ENCODE assay signal across 8 cellular contexts in genomic region chr17:75941442-75941819, GRCh38. TPM values are rescaled to one million over a fixed set of nuclear protein-coding genes. Genes with fewer than 3 reads are reported as not detected.
A peak's percentile ranks its signal among the peaks of the same experiment; 100 is the strongest.
DNase-seq lines count a peak whose midpoint lies in the region; ATAC-seq and TF ChIP-seq lines count a peak whose summit lies in the region.

No MANE protein-coding gene starts in this region.

- H3K9me2 ChIP-seq in PC-3 (replicated peaks; ENCODE audit: low read length), result no peaks in the 10 kb centered on the region

- no peaks in the 10 kb centered on the region for H3F3A ChIP-seq in PC-3 (ENCODE audit: low read length, unreplicated experiment)

- no peak for DNase-seq in Calu3
- no peak for DNase-seq in PC-3
- no peak for DNase-seq in epithelial cell of esophagus (ENCODE audit: low read depth)
- no peak for DNase-seq in NCI-H187 treated with DMSO at 0.1 percent for 48 hours (lab: John Stamatoyannopoulos, UW)
- DNase-seq in epidermal melanocyte (ENCODE audit: insufficient read length, low spot score), result no peak

- H2AFZ ChIP-seq in PC-3 (ENCODE audit: low read length) (peak overlapping the region; percentile 65), parathyroid adenoma (peak overlapping the region; percentile 99)

- H3K4me2 ChIP-seq in PC-3 (ENCODE audit: low read length), result peak overlapping the region; percentile 94
- peak overlapping the region; percentile 63 for H3K4me2 ChIP-seq in parathyroid adenoma (ENCODE audit: low read length)

- H3K9me3 Mint-ChIP-seq in Calu3 (ENCODE audit: low read depth, unreplicated experiment), result no peaks in the 10 kb centered on the region

- peak overlapping the region; percentile 88 for H3K4me3 ChIP-seq in PC-3 (ENCODE audit: low read length)
- peak overlapping the region; percentile 35 for H3K4me3 ChIP-seq in epithelial cell of esophagus (ENCODE audit: low read length)
- H3K4me3 ChIP-seq in parathyroid adenoma (ENCODE audit: low read depth, low read length), result peak overlapping the region; percentile 17

- no peaks in the 10 kb centered on the region for H4K20me1 ChIP-seq in PC-3 (ENCODE audit: low read length)

- H3K9ac ChIP-seq in PC-3 (ENCODE audit: low read length) (peak overlapping the region; percentile 93), parathyroid adenoma (no peak overlapping the region)

- BruUV-seq in Calu3 (replicated peaks; lab: Mats Ljungman, UMichigan) (no TSS peak), PC-3 (replicated peaks; lab: Mats Ljungman, UMichigan) (no TSS peak)

- no peaks in the 10 kb centered on the region for H3K9me3 ChIP-seq in PC-3 (ENCODE audit: low read length)
- no peaks in the 10 kb centered on the region for H3K9me3 ChIP-seq in parathyroid adenoma (ENCODE audit: control insufficient read depth, low read length)

- H3K4me3 Mint-ChIP-seq in Calu3 (ENCODE audit: low read depth, unreplicated experiment), result peak overlapping the region; percentile 97

- intact Hi-C loops in Calu3 (cut with micrococcal nuclease; ENCODE audit: unreplicated experiment), result no loop called here
- intact Hi-C loops in PC-3 (cut with micrococcal nuclease), result loop anchor here (1.0 to 2.0 kb wide), 4 partner anchors 17 to 55 kb away; partner anchors contain the start of genes ACOX1 and TEN1

- H3K27ac ChIP-seq in PC-3 (ENCODE audit: low read length) (peak overlapping the region; percentile 12; the same call in 1 of the 2 replicates), parathyroid adenoma (no peak overlapping the region)

- CTCF ChIA-PET in Calu3 (lab: Charles Lee) (interaction anchor here (0.6 to 1.1 kb wide), 6 partner anchors 36 to 338 kb away, joined by 3 to 7 read pairs (median 3); partner anchors contain the start of gene MRPL38), PC-3 (lab: Charles Lee) (interaction anchor here (0.9 to 1.1 kb wide), 3 partner anchors 18 to 37 kb away, joined by 3 to 4 read pairs (median 4); partner anchors contain the start of genes ACOX1, MRPL38 and TEN1)

- H3K4me1 ChIP-seq in PC-3 (ENCODE audit: insufficient read depth, low read length), result peaks cover 11% of the 10 kb centered on the region; the same call in 1 of the 2 replicates
- peaks cover 13% of the 10 kb centered on the region for H3K4me1 ChIP-seq in parathyroid adenoma

- H3K27me3 ChIP-seq in PC-3 (ENCODE audit: low read length), result no peaks in the 10 kb centered on the region
- no peaks in the 10 kb centered on the region for H3K27me3 ChIP-seq in parathyroid adenoma (ENCODE audit: control insufficient read depth, insufficient read depth, low read length)

- H3K79me2 ChIP-seq in PC-3 (ENCODE audit: low read length) (0 out of 2 replicates have a peak, but pooled peaks cover 4% of the 10 kb centered on the region), parathyroid adenoma (no peaks in the 10 kb centered on the region)

- peak; percentile 0; the same call in 1 of the 2 replicates for ATAC-seq in PC-3
- no peak for ATAC-seq in GM19324 (IDR thresholded peaks at IDR 0.05; ENCODE audit: low FRiP score, unreplicated experiment)
- no peak for ATAC-seq in HG03175 (IDR thresholded peaks at IDR 0.05; ENCODE audit: unreplicated experiment)

- H3K4me1 Mint-ChIP-seq in Calu3 (ENCODE audit: low read depth, unreplicated experiment), result no peaks in the 10 kb centered on the region

- POLR2A ChIA-PET in PC-3 (lab: Charles Lee; ENCODE audit: unreplicated experiment), result interaction anchor here (0.6 to 1.1 kb wide), 4 partner anchors 24 to 86 kb away, joined by 3 to 22 read pairs (median 8); partner anchors contain the start of genes ACOX1, MRPL38 and WBP2

- no peaks in the 10 kb centered on the region for H3K27me3 Mint-ChIP-seq in Calu3 (ENCODE audit: unreplicated experiment)

- no peak for TF ChIP-seq CTCF in Calu3 (IDR thresholded peaks at IDR 0.05; ENCODE audit: unreplicated experiment)
- TF ChIP-seq CTCF in PC-3 (conservative IDR thresholded peaks at IDR 0.05; ENCODE audit: low read depth, low read length), result no peak
- TF ChIP-seq CTCF in epithelial cell of esophagus (IDR thresholded peaks at IDR 0.05; ENCODE audit: insufficient read depth, low read depth, low read length, missing control alignments), result no peak
- TF ChIP-seq CTCF in parathyroid adenoma (IDR thresholded peaks at IDR 0.05), result no peak

- H3K36me3 ChIP-seq in PC-3 (ENCODE audit: low read depth, low read length), result peaks cover 9% of the 10 kb centered on the region
- H3K36me3 ChIP-seq in parathyroid adenoma (ENCODE audit: control insufficient read depth, insufficient read depth, low read length), result no peaks in the 10 kb centered on the region

- no peak overlapping the region for H3K27ac Mint-ChIP-seq in Calu3 (ENCODE audit: unreplicated experiment)

- peaks cover 21% of the 10 kb centered on the region for H3K36me3 Mint-ChIP-seq in Calu3 (ENCODE audit: insufficient read depth, unreplicated experiment)

RNA-seq across cellular contexts. Expression of gene FBF1, which starts 0.6 kb away (rescaled TPM):
- total RNA-seq in Calu3 (2022) (32.6 and 33.6 TPM in 2 replicates), PC-3 (2014; rRNA removed) (35.3 and 39.2 TPM in 2 replicates)

RNA-seq across cellular contexts. Expression of gene MRPL38, which starts 36.7 kb away (rescaled TPM):
- 112 and 130 TPM in 2 replicates for total RNA-seq in Calu3 (2022)
- total RNA-seq in PC-3 (2014; rRNA removed), result 74.5 and 124 TPM in 2 replicates

RNA-seq across cellular contexts. Expression of gene ACOX1, which starts 37.5 kb away (rescaled TPM):
- total RNA-seq in Calu3 (2022) (53.1 and 57.3 TPM in 2 replicates), PC-3 (2014; rRNA removed) (63.2 and 74.9 TPM in 2 replicates)

RNA-seq across cellular contexts. Expression of gene TEN1, which starts 37.6 kb away (rescaled TPM):
- total RNA-seq in Calu3 (2022) (15.3 and 15.8 TPM in 2 replicates), PC-3 (2014; rRNA removed) (58.3 and 62.4 TPM in 2 replicates)

RNA-seq across cellular contexts. Expression of gene TRIM65, which starts 44.7 kb away (rescaled TPM):
- total RNA-seq in Calu3 (2022) (15.4 and 18.9 TPM in 2 replicates), PC-3 (2014; rRNA removed) (32.3 and 48.9 TPM in 2 replicates)

Comparison
In these comparisons a context has a peak if more than half of its experiments do, and no peak if none do; other contexts are left out.
1. H3K4me3 ChIP-seq: peak in every context shown above with its lines; median percentile 88 in PC-3; 35 in epithelial cell of esophagus; 17 in parathyroid adenoma.